Comparison of ENCODE assay signal across 23 cellular contexts in genomic region chr7:18037609-18038008, GRCh38. TPM values are rescaled to one million over a fixed set of nuclear protein-coding genes. Genes with fewer than 3 reads are reported as not detected.
DNase-seq lines count a peak whose midpoint lies in the region; ATAC-seq, FAIRE-seq and TF ChIP-seq lines count a peak whose summit lies in the region.
"Had no signal": no experiment of that assay in that cellular context is flagged by ENCODE, and none has a peak within 500 bp of the region (broad histone marks: within the 10 kb centered on the region; RNA-seq: fewer than 3 reads in every experiment).

No MANE protein-coding gene starts in this region.

- no TSS peak for BruUV-seq in GM12878 (replicated peaks; lab: Mats Ljungman, UMichigan)

- CTCF ChIA-PET in GM12878 (lab: Yijun Ruan, JAX): interaction anchor here (1.5 kb wide), 1 partner anchor 13 kb away, joined by 3 read pairs; no protein-coding TSS in a partner anchor

- no peaks in the 10 kb centered on the region for H3K4me1 Mint-ChIP-seq in neural progenitor cell
- H3K4me1 Mint-ChIP-seq: CD4-positive, CD25-positive, alpha-beta regulatory T cell had no signal

- H4K20me1 ChIP-seq in GM12878 (ENCODE audit: control insufficient read depth, insufficient read depth) (no peaks in the 10 kb centered on the region), neural progenitor cell (ENCODE audit: low read depth) (no peaks in the 10 kb centered on the region)
- H4K20me1 ChIP-seq: BLaER1 had no signal

- H3K36me3 ChIP-seq in BE2C (no peaks in the 10 kb centered on the region), GM12878 (ENCODE audit: control insufficient read depth in 2 of 2, insufficient read depth in 2 of 2, low read length in 1 of 2) (no peaks in the 10 kb centered on the region), neural progenitor cell (no peaks in the 10 kb centered on the region), heart right ventricle (no peaks in the 10 kb centered on the region)
- H3K36me3 ChIP-seq: BLaER1 had no signal

- H3K4me2 ChIP-seq in GM12878 (ENCODE audit: control insufficient read depth, insufficient read depth) (no peak overlapping the region), neural progenitor cell (no peak overlapping the region)
- H3K4me2 ChIP-seq: BLaER1 had no signal

- RAD21 ChIA-PET in GM12878 (lab: Charles Lee; ENCODE audit: unreplicated experiment): no interaction called here

- no peak overlapping the region for H3K27ac ChIP-seq in GM12878 (ENCODE audit: control insufficient read depth, insufficient read depth)
- H3K27ac ChIP-seq in neural progenitor cell: no peak overlapping the region
- H3K27ac ChIP-seq in heart right ventricle: no peak overlapping the region
- H3K27ac ChIP-seq: BLaER1 had no signal

- no peaks in the 10 kb centered on the region for H3K36me3 Mint-ChIP-seq in neural progenitor cell
- H3K36me3 Mint-ChIP-seq: CD4-positive, CD25-positive, alpha-beta regulatory T cell had no signal

- H2AFZ ChIP-seq in GM12878 (ENCODE audit: control insufficient read depth, low read depth, low read length) (no peak overlapping the region), neural progenitor cell (replicated peaks) (peak overlapping the region; percentile 78)

- peak; percentile 12 for DNase-seq in BE2C
- DNase-seq in M059J (ENCODE audit: low read depth): peak; percentile 62
- DNase-seq in GM12878 (ENCODE audit: low read depth, low spot score): no peak
- no peak for DNase-seq in neural progenitor cell (ENCODE audit: low spot score)
- DNase-seq in heart right ventricle: no peak
- DNase-seq in activated naive CD4-positive, alpha-beta T cell treated with Interleukin-2 at 50 U/mL for 16 hours: no peak
- DNase-seq: CD4-positive, CD25-positive, alpha-beta regulatory T cell; DMS153; DND-41; H7; Karpas-422; MM.1S; NCI-H1048; NCI-H1417; NCI-H1694; NCI-H2029 treated with DMSO at 0.1 percent for 48 hours; NCI-H446 treated with DMSO at 0.1 percent for 48 hours; NCI-H526; SHP77 treated with DMSO at 0.1 percent for 48 hours had no signal

- peak; percentile 53 for ATAC-seq in GM12878
- no peak for ATAC-seq in heart right ventricle
- ATAC-seq in GM19395 (IDR thresholded peaks at IDR 0.05; ENCODE audit: unreplicated experiment): no peak

- intact Hi-C loops in GM12878 (cut with micrococcal nuclease; ENCODE audit: unreplicated experiment): no loop called here
- intact Hi-C loops in heart right ventricle (cut with DNase I): no loop called here

- no peak for TF ChIP-seq RAD21 in GM12878 (IDR thresholded peaks at IDR 0.05; ENCODE audit: insufficient read depth, low read depth, low read length)

- no peaks in the 10 kb centered on the region for H3K4me1 ChIP-seq in BE2C
- no peaks in the 10 kb centered on the region for H3K4me1 ChIP-seq in GM12878 (ENCODE audit: control insufficient read depth, insufficient read depth, low read length)
- H3K4me1 ChIP-seq in neural progenitor cell: no peaks in the 10 kb centered on the region
- peaks cover 0 to 10% (median 0%) of the 10 kb centered on the region in 9 donors for H3K4me1 ChIP-seq in heart right ventricle
- H3K4me1 ChIP-seq: BLaER1 had no signal

- POLR2A ChIA-PET in GM12878 (lab: Charles Lee): no interaction called here

- WGBS in GM12878 (ENCODE audit: insufficient coverage, insufficient replicate concordance, low lambda C conversion rate, missing lambda C conversion rate): 11% methylated on average over 3 of the region's 3 CpGs
- WGBS in heart right ventricle, 2 donors: 96 to 98% methylated on average over 3 of the region's 3 CpGs

- H3K9ac ChIP-seq in GM12878 (ENCODE audit: control insufficient read depth, insufficient read depth, low read length): no peak overlapping the region
- no peak overlapping the region for H3K9ac ChIP-seq in neural progenitor cell
- H3K9ac ChIP-seq: BLaER1 had no signal

- H3K27me3 ChIP-seq in BE2C: no peaks in the 10 kb centered on the region
- no peaks in the 10 kb centered on the region for H3K27me3 ChIP-seq in GM12878 (replicated peaks in 1 of 2; ENCODE audit: control insufficient read depth in 2 of 2, insufficient read depth in 2 of 2, low read length in 1 of 2)
- H3K27me3 ChIP-seq in neural progenitor cell: no peaks in the 10 kb centered on the region
- H3K27me3 ChIP-seq in heart right ventricle: no peaks in the 10 kb centered on the region
- H3K27me3 ChIP-seq: BLaER1 had no signal

- no peak for FAIRE-seq in GM12878 (lab: Jason Lieb, UNC)

- TF ChIP-seq EP300 in GM12878 (IDR thresholded peaks at IDR 0.05; ENCODE audit: borderline replicate concordance in 1 of 2, control insufficient read depth in 1 of 2, low read depth in 2 of 2, low read length in 2 of 2): no peak

- no peaks in the 10 kb centered on the region for H3K9me3 ChIP-seq in BE2C
- H3K9me3 ChIP-seq in GM12878 (replicated peaks; ENCODE audit: control insufficient read depth, insufficient read depth, low read length): no peaks in the 10 kb centered on the region
- H3K9me3 ChIP-seq in neural progenitor cell (ENCODE audit: low read depth): no peaks in the 10 kb centered on the region
- H3K9me3 ChIP-seq in heart right ventricle: peaks cover 0 to 4% (median 0%) of the 10 kb centered on the region in 11 donors

- SMC1A ChIA-PET in GM12878 (lab: Charles Lee; ENCODE audit: uncharacterized antibody, unreplicated experiment): no interaction called here

- TF ChIP-seq POLR2A in GM12878 (IDR thresholded peaks at IDR 0.05; ENCODE audit: low read depth, low read length): no peak

- TF ChIP-seq CTCF in BE2C (IDR thresholded peaks at IDR 0.05; ENCODE audit: low read depth, low read length): no peak
- TF ChIP-seq CTCF in GM12878 (IDR thresholded peaks at IDR 0.05 in 2 of 3, conservative IDR thresholded peaks at IDR 0.05 in 1 of 3; ENCODE audit: control insufficient read depth in 2 of 3, extremely low read depth in 1 of 3, insufficient read depth in 1 of 3, low read depth in 3 of 3, low read length in 3 of 3): no peak
- TF ChIP-seq CTCF in neural progenitor cell (IDR thresholded peaks at IDR 0.05): no peak
- no peak for TF ChIP-seq CTCF in heart right ventricle (IDR thresholded peaks at IDR 0.05)

- H3K4me3 ChIP-seq in BE2C (ENCODE audit: low read depth, low read length): no peak overlapping the region
- H3K4me3 ChIP-seq in GM12878: no peak overlapping the region
- H3K4me3 ChIP-seq in neural progenitor cell: no peak overlapping the region
- H3K4me3 ChIP-seq in heart right ventricle: no peak overlapping the region
- H3K4me3 ChIP-seq: BLaER1 had no signal

- no peaks in the 10 kb centered on the region for H3K79me2 ChIP-seq in GM12878 (ENCODE audit: control insufficient read depth, insufficient read depth, low read length)
- no peaks in the 10 kb centered on the region for H3K79me2 ChIP-seq in neural progenitor cell (ENCODE audit: low read depth)

- H3F3A ChIP-seq in neural progenitor cell (ENCODE audit: low read depth): no peaks in the 10 kb centered on the region

- H3K27me3 Mint-ChIP-seq in neural progenitor cell (ENCODE audit: insufficient read depth, low read depth): peaks cover 2% of the 10 kb centered on the region

- no peak overlapping the region for H3K27ac Mint-ChIP-seq in neural progenitor cell
- H3K27ac Mint-ChIP-seq: CD4-positive, CD25-positive, alpha-beta regulatory T cell had no signal

- in situ Hi-C loops in GM12878 (cut with MboI): no loop called here

- H3K9me3 Mint-ChIP-seq in neural progenitor cell: no peaks in the 10 kb centered on the region

- H3K4me3 Mint-ChIP-seq in neural progenitor cell: no peak overlapping the region
- H3K4me3 Mint-ChIP-seq: CD4-positive, CD25-positive, alpha-beta regulatory T cell had no signal

TF ChIP-seq in GM12878, 131 proteins besides CTCF, POLR2A, EP300 and RAD21:
- no peak for TF ChIP-seq CBX5 (IDR thresholded peaks at IDR 0.05; ENCODE audit: low read depth)
- peak; percentile 83 for TF ChIP-seq PKNOX1 (IDR thresholded peaks at IDR 0.05)

RNA-seq across cellular contexts. Expression of gene PRPS1L1, which starts 10.0 kb away (rescaled TPM):
- polyA plus RNA-seq in BE2C (2012; ENCODE audit: insufficient read depth, insufficient read length, low read depth): not detected
- total RNA-seq in M059J (2014; rRNA removed; shearing (Covaris generic)): not detected in 2 replicates
- total RNA-seq in GM12878 (2013; cell fraction: nucleolus; rRNA removed): not detected in 2 replicates
- total RNA-seq in GM12878 (2014; rRNA removed) (not detected in 2 replicates), GM12878 (2014; rRNA removed; fragmentation: Illumina TruSeq; extraction: Trizol) (not detected in 2 replicates), GM12878 (2021) (not detected in 2 replicates), neural progenitor cell (ENCODE audit: low replicate concordance) (not detected in 2 replicates), heart right ventricle (not detected)
- not detected for polyA plus RNA-seq in GM12878 (2011; ENCODE audit: low read depth)
- polyA plus RNA-seq in GM12878 (2011; rRNA removed) (not detected in 2 replicates), GM12878 (2014; fragmentation: Illumina TruSeq; extraction: Trizol) (not detected in 2 replicates), GM12878 (2014; fragmentation: Nextera tagmentation; extraction: Ambion mirVana) (not detected), GM12878 (2014; rRNA removed) (not detected in 2 replicates), GM12878 (2016; fragmentation: Nextera tagmentation; extraction: Ambion mirVana) (not detected), heart right ventricle (not detected)
- not detected in 2 replicates for polyA plus RNA-seq in GM12878 (2011; cell fraction: cytosol; rRNA removed)
- not detected in 2 replicates for polyA plus RNA-seq in GM12878 (2011; cell fraction: nucleus; rRNA removed)
- polyA plus RNA-seq in GM12878 (2012): not detected in 2 replicates
- not detected in 2 replicates for polyA minus RNA-seq in GM12878 (2011; rRNA and poly(A)+ RNA removed)
- not detected in 2 replicates for polyA minus RNA-seq in GM12878 (2011; cell fraction: cytosol; rRNA and poly(A)+ RNA removed)
- polyA minus RNA-seq in GM12878 (2011; cell fraction: nucleus; rRNA and poly(A)+ RNA removed): not detected in 2 replicates
- total RNA-seq: A172; CD4-positive, CD25-positive, alpha-beta regulatory T cell; H7; HT-29 had no signal
- polyA plus RNA-seq: CD4-positive, CD25-positive, alpha-beta regulatory T cell had no signal

Comparison
In these comparisons a context has a peak if more than half of its experiments do, and no peak if none do; other contexts are left out.
1. DNase-seq: peak in BE2C (single experiment) and M059J (single experiment); none in GM12878 (single experiment), neural progenitor cell (single experiment), heart right ventricle (0 of 2) and activated naive CD4-positive, alpha-beta T cell treated with Interleukin-2 at 50 U/mL for 16 hours (single experiment).